ENCODE assay signal across 1 cellular context in the genomic region with DNA sequence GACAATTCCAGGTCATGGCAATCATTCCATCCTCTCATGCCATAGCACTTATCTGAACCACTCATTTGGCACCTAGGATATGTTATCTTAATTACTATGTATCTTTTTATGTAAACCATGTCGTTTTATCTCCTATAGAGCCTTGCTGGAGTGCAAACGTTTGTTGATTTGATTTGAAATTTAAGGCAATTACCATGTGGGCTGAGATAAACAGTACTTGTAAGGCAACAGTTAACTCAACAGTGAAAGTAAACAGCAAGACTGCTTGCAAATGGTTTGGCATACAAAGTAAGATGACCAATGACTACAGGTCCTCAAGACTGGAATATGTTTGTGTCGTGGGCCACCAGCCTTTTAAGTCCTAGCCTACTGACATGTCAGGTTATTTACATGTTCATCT.
TF ChIP-seq lines count a peak whose summit lies in the region.

No MANE protein-coding gene starts in this region.

TF ChIP-seq in IMR-90, 13 proteins besides CTCF, POLR2A, EP300 and RAD21 (continued from another document):
- TF ChIP-seq USF2 (IDR thresholded peaks at IDR 0.05; ENCODE audit: low read depth, low read length) (no peak), RCOR1 (IDR thresholded peaks at IDR 0.05; ENCODE audit: insufficient replicate concordance, low read length) (no peak), ELK1 (IDR thresholded peaks at IDR 0.05; ENCODE audit: borderline replicate concordance, low read depth, low read length) (no peak), MAZ (IDR thresholded peaks at IDR 0.05; ENCODE audit: borderline replicate concordance, low read depth, low read length) (no peak), BHLHE40 (IDR thresholded peaks at IDR 0.05; ENCODE audit: low read depth, low read length) (no peak), MAFK (IDR thresholded peaks at IDR 0.05; ENCODE audit: low read depth, low read length) (no peak), CEBPB (IDR thresholded peaks at IDR 0.05; ENCODE audit: low read depth, low read length) (no peak), SMC3 (IDR thresholded peaks at IDR 0.05; ENCODE audit: low read depth, low read length) (no peak), FOS (IDR thresholded peaks at IDR 0.05; ENCODE audit: low read depth, low read length) (no peak), CHD1 (IDR thresholded peaks at IDR 0.05; ENCODE audit: low read depth, low read length) (no peak), NFE2L2 (IDR thresholded peaks at IDR 0.05; ENCODE audit: low read depth, low read length) (no peak)
